ENCODE assay signal across 17 cellular contexts in genomic region chr2:11029136-11029535, GRCh38.
A peak's percentile ranks its signal among the peaks of the same experiment; 100 is the strongest.
DNase-seq lines count a peak whose midpoint lies in the region; ATAC-seq, FAIRE-seq and TF ChIP-seq lines count a peak whose summit lies in the region.
"Had no signal": no experiment of that assay in that cellular context is flagged by ENCODE, and none has a peak within 500 bp of the region (broad histone marks: within the 10 kb centered on the region; RNA-seq: fewer than 3 reads in every experiment).

No MANE protein-coding gene starts in this region.

- no peak overlapping the region for H3K56ac ChIP-seq in mesendoderm (ENCODE audit: low read length)

- CTCF ChIA-PET in K562 (lab: Yijun Ruan, JAX; ENCODE audit: low intra/inter-chr PET ratio) = no interaction called here

- H3K18ac ChIP-seq in mesendoderm (ENCODE audit: low read length) = no peak overlapping the region

- no peaks in the 10 kb centered on the region for H4K20me1 ChIP-seq in K562 (replicated peaks; ENCODE audit: control insufficient read depth, insufficient read depth, low read length)
- H4K20me1 ChIP-seq: BLaER1 treated with 17β-estradiol and CSF1 and Interleukin-3, amounts not matched to agents 10 nM and 100 nM had no signal

- no peak overlapping the region for H2AFZ ChIP-seq in K562 (ENCODE audit: low read depth, low read length)

- no peaks in the 10 kb centered on the region for H3K79me2 ChIP-seq in K562 (ENCODE audit: control insufficient read depth, insufficient read depth, low read length)
- H3K79me2 ChIP-seq in mesendoderm (ENCODE audit: control insufficient read depth, insufficient read depth, low read length) = no peaks in the 10 kb centered on the region

- POLR2A ChIA-PET in K562 (lab: Yijun Ruan, JAX) = no interaction called here

- WGBS in K562 (ENCODE audit: insufficient coverage, low coverage, missing lambda C conversion rate) = 1% methylated on average over 6 of the region's 6 CpGs
- WGBS in mesendoderm (ENCODE audit: extremely low coverage, insufficient coverage, low lambda C conversion rate) = no CpG with 5 or more reads among the region's 6 CpGs

- H4K5ac ChIP-seq in mesendoderm (ENCODE audit: low read length) = no peak overlapping the region

- H3K4ac ChIP-seq in mesendoderm (ENCODE audit: low read depth, low read length) = no peak overlapping the region

- no peak for TF ChIP-seq RAD21 in K562 (CRISPR knock-in tag; conservative IDR thresholded peaks at IDR 0.05 in 1 of 2, IDR thresholded peaks at IDR 0.05 in 1 of 2)

- no peak overlapping the region for H3K23ac ChIP-seq in mesendoderm (ENCODE audit: low read length)

- no peak overlapping the region for H2BK15ac ChIP-seq in mesendoderm (replicated peaks; ENCODE audit: low read depth)

- FAIRE-seq in K562 (lab: Jason Lieb, UNC) = no peak
- FAIRE-seq: GM19239 had no signal

- no peaks in the 10 kb centered on the region for H3K79me1 ChIP-seq in mesendoderm (ENCODE audit: low read length)

- H3K4me1 ChIP-seq in K562 (replicated peaks in 1 of 2; ENCODE audit: control insufficient read depth in 2 of 2, insufficient read depth in 2 of 2, low read length in 2 of 2) (peaks cover 0 to 2% of the 10 kb centered on the region in 2 experiments; a peak in 2 of 5 replicates), mesendoderm (ENCODE audit: control insufficient read depth, low read depth, low read length) (no peaks in the 10 kb centered on the region)

- DNase-seq in NCI-H524 (lab: John Stamatoyannopoulos, UW) = peak; percentile 44 to 69
- no peak for DNase-seq in NCI-H524 treated with DMSO at 0.1 percent for 48 hours (lab: John Stamatoyannopoulos, UW)
- peak; percentile 63 for DNase-seq in NCI-H1694 treated with DMSO at 0.1 percent for 48 hours (lab: John Stamatoyannopoulos, UW)
- DNase-seq in K562 (ENCODE audit: extremely low read depth in 1 of 4, low spot score in 3 of 4) = no peak
- DNase-seq in mesendoderm = peak; percentile 58
- DNase-seq: ACHN; CD4-positive, CD25-positive, alpha-beta regulatory T cell; DMS153; GF-D8; GOT3; HCEC 1CT; HFFc6 had no signal

- in situ Hi-C loops in K562 (cut with MboI) = no loop called here

- H3K4me3 ChIP-seq in K562 (no peak overlapping the region), mesendoderm (ENCODE audit: low read length) (no peak overlapping the region)
- H3K4me3 ChIP-seq: BLaER1 treated with 17β-estradiol and CSF1 and Interleukin-3, amounts not matched to agents 10 nM and 100 nM had no signal

- no peak overlapping the region for H3K4me2 ChIP-seq in K562 (ENCODE audit: insufficient read depth, low read length)
- no peak overlapping the region for H3K4me2 ChIP-seq in mesendoderm (ENCODE audit: low read length)
- H3K4me2 ChIP-seq: BLaER1 treated with 17β-estradiol and CSF1 and Interleukin-3, amounts not matched to agents 10 nM and 100 nM had no signal

- no peak for TF ChIP-seq CTCF in K562 (IDR thresholded peaks at IDR 0.05 in 2 of 3, conservative IDR thresholded peaks at IDR 0.05 in 1 of 3; ENCODE audit: insufficient read depth in 2 of 3, low read depth in 1 of 3, low read length in 3 of 3)

- H2BK5ac ChIP-seq in mesendoderm (ENCODE audit: low read length) = no peak overlapping the region

- H3K9ac ChIP-seq in K562 (ENCODE audit: insufficient read depth in 1 of 2, low read depth in 2 of 2, low read length in 2 of 2) (no peak overlapping the region), mesendoderm (ENCODE audit: low read length) (no peak overlapping the region)
- H3K9ac ChIP-seq: BLaER1 treated with 17β-estradiol and CSF1 and Interleukin-3, amounts not matched to agents 10 nM and 100 nM had no signal

- no TSS peak for BruUV-seq in K562 (replicated peaks; lab: Mats Ljungman, UMichigan)

- H3K9me3 ChIP-seq in K562 (replicated peaks; ENCODE audit: control insufficient read depth, insufficient read depth, low read depth, low read length) = no peaks in the 10 kb centered on the region

- intact Hi-C loops in K562 (cut with micrococcal nuclease) = no loop called here

- TF ChIP-seq POLR2A in K562 (conservative IDR thresholded peaks at IDR 0.05) = no peak

- TF ChIP-seq EP300 in K562 (IDR thresholded peaks at IDR 0.05; ENCODE audit: low read length) = no peak

- no peak overlapping the region for H2AK5ac ChIP-seq in mesendoderm (ENCODE audit: low read length)

- H3K9me1 ChIP-seq in K562 (ENCODE audit: control insufficient read depth, insufficient read depth, low read length) = no peaks in the 10 kb centered on the region

- H3K36me3 ChIP-seq in K562 (ENCODE audit: control insufficient read depth, insufficient read depth, low read length) (no peaks in the 10 kb centered on the region), mesendoderm (ENCODE audit: control insufficient read depth, insufficient read depth, low read length) (no peaks in the 10 kb centered on the region)
- H3K36me3 ChIP-seq: BLaER1 treated with 17β-estradiol and CSF1 and Interleukin-3, amounts not matched to agents 10 nM and 100 nM had no signal

- ATAC-seq in K562 (no peak), HG03135 (IDR thresholded peaks at IDR 0.05; ENCODE audit: unreplicated experiment) (no peak), HG03457 (IDR thresholded peaks at IDR 0.05; ENCODE audit: unreplicated experiment) (no peak), HG03095 (IDR thresholded peaks at IDR 0.05; ENCODE audit: unreplicated experiment) (no peak)

- no peak overlapping the region for H4K8ac ChIP-seq in mesendoderm (ENCODE audit: low read depth, low read length)

- H3K27ac ChIP-seq in K562 (ENCODE audit: extremely low read depth, low read depth, low read length) (no peak overlapping the region), mesendoderm (ENCODE audit: low read depth, low read length) (no peak overlapping the region)
- H3K27ac ChIP-seq: BLaER1 treated with 17β-estradiol and CSF1 and Interleukin-3, amounts not matched to agents 10 nM and 100 nM had no signal

- H3K27me3 ChIP-seq in K562 (ENCODE audit: control insufficient read depth in 2 of 2, insufficient read depth in 2 of 2, low read length in 2 of 2) = peaks cover 10 to 39% of the 10 kb centered on the region in 2 experiments; a peak in 3 of 5 replicates
- no peaks in the 10 kb centered on the region for H3K27me3 ChIP-seq in mesendoderm (ENCODE audit: insufficient read depth, low read length, poor library complexity)
- H3K27me3 ChIP-seq: BLaER1 treated with 17β-estradiol and CSF1 and Interleukin-3, amounts not matched to agents 10 nM and 100 nM had no signal

- H2BK120ac ChIP-seq in mesendoderm (ENCODE audit: low read depth, low read length) = no peak overlapping the region

TF ChIP-seq in K562, 482 proteins besides CTCF, POLR2A, EP300 and RAD21:
- TF ChIP-seq BCLAF1 (IDR thresholded peaks at IDR 0.05; ENCODE audit: borderline replicate concordance in 1 of 2, control insufficient read depth in 1 of 2, low read depth in 2 of 2, low read length in 1 of 2) (no peak), XRCC4 (IDR thresholded peaks at IDR 0.05; ENCODE audit: extremely low read depth, insufficient read depth, insufficient read length) (no peak), USF2 (CRISPR knock-in tag; IDR thresholded peaks at IDR 0.05) (peak; percentile 38; the same call in 1 of the 2 replicates), SREBF1 (IDR thresholded peaks at IDR 0.05; ENCODE audit: borderline replicate concordance, low read depth, low read length) (no peak), PYGO2 (tag; IDR thresholded peaks at IDR 0.05) (no peak), ZNF263 (CRISPR knock-in tag; IDR thresholded peaks at IDR 0.05; ENCODE audit: borderline replicate concordance) (no peak), ZNF830 (CRISPR knock-in tag; IDR thresholded peaks at IDR 0.05) (no peak)

Comparison
In these comparisons a context has a peak if more than half of its experiments do, and no peak if none do; other contexts are left out.
1. DNase-seq: peak in NCI-H524 (2 of 2), NCI-H1694 treated with DMSO at 0.1 percent for 48 hours (single experiment) and mesendoderm (single experiment); none in NCI-H524 treated with DMSO at 0.1 percent for 48 hours (single experiment) and K562 (0 of 4).